Comparison of ENCODE assay signal across 9 cellular contexts in genomic region chr1:9766759-9767442, GRCh38. TPM values are rescaled to one million over a fixed set of nuclear protein-coding genes. Genes with fewer than 3 reads are reported as not detected.
DNase-seq lines count a peak whose midpoint lies in the region; ATAC-seq and TF ChIP-seq lines count a peak whose summit lies in the region.
"Had no signal": no experiment of that assay in that cellular context is flagged by ENCODE, and none has a peak within 500 bp of the region (broad histone marks: within the 10 kb centered on the region; RNA-seq: fewer than 3 reads in every experiment).

No MANE protein-coding gene starts in this region.

- peaks cover 17% of the 10 kb centered on the region for H3K4me1 ChIP-seq in skeletal muscle satellite cell (ENCODE audit: control insufficient read depth, insufficient read depth, low read length)

- H3K4me3 ChIP-seq in fibroblast of mammary gland (ENCODE audit: control insufficient read depth, low read depth, low read length) (no peak overlapping the region), skeletal muscle satellite cell (ENCODE audit: low read length) (no peak overlapping the region)

- no peaks in the 10 kb centered on the region for H3K27me3 ChIP-seq in skeletal muscle satellite cell (ENCODE audit: control insufficient read depth, insufficient read depth, low read length)

- in situ Hi-C loops in SK-MEL-5 (cut with HindIII; ENCODE audit: low pct_unique_long_range_greater_than_20kb, low sequenced_read_pairs) = no loop called here

- no peak for TF ChIP-seq CTCF in fibroblast of mammary gland (conservative IDR thresholded peaks at IDR 0.05; ENCODE audit: control insufficient read depth, insufficient read depth, low read depth, low read length)

- H3K9me3 ChIP-seq in skeletal muscle satellite cell (replicated peaks; ENCODE audit: low read length) = no peaks in the 10 kb centered on the region

- DNase-seq in GM04504 (ENCODE audit: low read depth) (peak; percentile 98), SK-MEL-5 (ENCODE audit: low read depth, low spot score) (peak; percentile 75), fibroblast of mammary gland (ENCODE audit: low read depth) (peak; percentile 99), globus pallidus (ENCODE audit: low spot score) (no peak), NCI-H524 (lab: John Stamatoyannopoulos, UW) (no peak), GDM1 (lab: John Stamatoyannopoulos, UW) (no peak)
- DNase-seq: activated CD8-positive, alpha-beta memory T cell treated with anti-CD3 and anti-CD28 coated beads, Interleukin-2, amount 10 ng/mL, durations not matched to agents 7 days and 5 days had no signal

- ATAC-seq in GM19397 (IDR thresholded peaks at IDR 0.05; ENCODE audit: unreplicated experiment) = no peak
- ATAC-seq: activated CD8-positive, alpha-beta memory T cell treated with anti-CD3 and anti-CD28 coated beads, Interleukin-2, amount 10 ng/mL, durations not matched to agents 7 days and 5 days had no signal

- H3K9ac ChIP-seq in skeletal muscle satellite cell (ENCODE audit: low read depth, low read length) = peak overlapping the region; percentile 35

- no peaks in the 10 kb centered on the region for H3K36me3 ChIP-seq in skeletal muscle satellite cell (ENCODE audit: insufficient read depth, low read length)

- peak overlapping the region; percentile 19 for H3K4me2 ChIP-seq in skeletal muscle satellite cell (ENCODE audit: low read length)

RNA-seq across cellular contexts. Expression of gene CLSTN1, which starts 56.9 kb away (rescaled TPM):
- total RNA-seq in SK-MEL-5 (2014; rRNA removed; shearing (Covaris generic)) = 38.5 and 44.7 TPM in 2 replicates
- 75.8 and 96.1 TPM in 2 replicates for polyA plus RNA-seq in SK-MEL-5 (2015; cell fraction: cytosol; rRNA removed)
- 17.8 and 20.8 TPM in 2 replicates for polyA plus RNA-seq in SK-MEL-5 (2015; cell fraction: nucleus; rRNA removed)
- total RNA-seq in skeletal muscle satellite cell (2012; rRNA removed) = 52.2 and 57.3 TPM in 2 replicates

Comparison
In these comparisons a context has a peak if more than half of its experiments do, and no peak if none do; other contexts are left out.
1. DNase-seq: peak in GM04504 (single experiment), SK-MEL-5 (single experiment) and fibroblast of mammary gland (single experiment); none in globus pallidus (single experiment), NCI-H524 (0 of 2) and GDM1 (single experiment).